ENCODE assay signal across 1 cellular context in genomic region chr10:77291596-77292505, GRCh38.
TF ChIP-seq lines count a peak whose summit lies in the region.

No MANE protein-coding gene starts in this region.

TF ChIP-seq in GM23338, 12 proteins besides CTCF, POLR2A, EP300 and RAD21 (continued from another document):
- TF ChIP-seq, protein P1, sequence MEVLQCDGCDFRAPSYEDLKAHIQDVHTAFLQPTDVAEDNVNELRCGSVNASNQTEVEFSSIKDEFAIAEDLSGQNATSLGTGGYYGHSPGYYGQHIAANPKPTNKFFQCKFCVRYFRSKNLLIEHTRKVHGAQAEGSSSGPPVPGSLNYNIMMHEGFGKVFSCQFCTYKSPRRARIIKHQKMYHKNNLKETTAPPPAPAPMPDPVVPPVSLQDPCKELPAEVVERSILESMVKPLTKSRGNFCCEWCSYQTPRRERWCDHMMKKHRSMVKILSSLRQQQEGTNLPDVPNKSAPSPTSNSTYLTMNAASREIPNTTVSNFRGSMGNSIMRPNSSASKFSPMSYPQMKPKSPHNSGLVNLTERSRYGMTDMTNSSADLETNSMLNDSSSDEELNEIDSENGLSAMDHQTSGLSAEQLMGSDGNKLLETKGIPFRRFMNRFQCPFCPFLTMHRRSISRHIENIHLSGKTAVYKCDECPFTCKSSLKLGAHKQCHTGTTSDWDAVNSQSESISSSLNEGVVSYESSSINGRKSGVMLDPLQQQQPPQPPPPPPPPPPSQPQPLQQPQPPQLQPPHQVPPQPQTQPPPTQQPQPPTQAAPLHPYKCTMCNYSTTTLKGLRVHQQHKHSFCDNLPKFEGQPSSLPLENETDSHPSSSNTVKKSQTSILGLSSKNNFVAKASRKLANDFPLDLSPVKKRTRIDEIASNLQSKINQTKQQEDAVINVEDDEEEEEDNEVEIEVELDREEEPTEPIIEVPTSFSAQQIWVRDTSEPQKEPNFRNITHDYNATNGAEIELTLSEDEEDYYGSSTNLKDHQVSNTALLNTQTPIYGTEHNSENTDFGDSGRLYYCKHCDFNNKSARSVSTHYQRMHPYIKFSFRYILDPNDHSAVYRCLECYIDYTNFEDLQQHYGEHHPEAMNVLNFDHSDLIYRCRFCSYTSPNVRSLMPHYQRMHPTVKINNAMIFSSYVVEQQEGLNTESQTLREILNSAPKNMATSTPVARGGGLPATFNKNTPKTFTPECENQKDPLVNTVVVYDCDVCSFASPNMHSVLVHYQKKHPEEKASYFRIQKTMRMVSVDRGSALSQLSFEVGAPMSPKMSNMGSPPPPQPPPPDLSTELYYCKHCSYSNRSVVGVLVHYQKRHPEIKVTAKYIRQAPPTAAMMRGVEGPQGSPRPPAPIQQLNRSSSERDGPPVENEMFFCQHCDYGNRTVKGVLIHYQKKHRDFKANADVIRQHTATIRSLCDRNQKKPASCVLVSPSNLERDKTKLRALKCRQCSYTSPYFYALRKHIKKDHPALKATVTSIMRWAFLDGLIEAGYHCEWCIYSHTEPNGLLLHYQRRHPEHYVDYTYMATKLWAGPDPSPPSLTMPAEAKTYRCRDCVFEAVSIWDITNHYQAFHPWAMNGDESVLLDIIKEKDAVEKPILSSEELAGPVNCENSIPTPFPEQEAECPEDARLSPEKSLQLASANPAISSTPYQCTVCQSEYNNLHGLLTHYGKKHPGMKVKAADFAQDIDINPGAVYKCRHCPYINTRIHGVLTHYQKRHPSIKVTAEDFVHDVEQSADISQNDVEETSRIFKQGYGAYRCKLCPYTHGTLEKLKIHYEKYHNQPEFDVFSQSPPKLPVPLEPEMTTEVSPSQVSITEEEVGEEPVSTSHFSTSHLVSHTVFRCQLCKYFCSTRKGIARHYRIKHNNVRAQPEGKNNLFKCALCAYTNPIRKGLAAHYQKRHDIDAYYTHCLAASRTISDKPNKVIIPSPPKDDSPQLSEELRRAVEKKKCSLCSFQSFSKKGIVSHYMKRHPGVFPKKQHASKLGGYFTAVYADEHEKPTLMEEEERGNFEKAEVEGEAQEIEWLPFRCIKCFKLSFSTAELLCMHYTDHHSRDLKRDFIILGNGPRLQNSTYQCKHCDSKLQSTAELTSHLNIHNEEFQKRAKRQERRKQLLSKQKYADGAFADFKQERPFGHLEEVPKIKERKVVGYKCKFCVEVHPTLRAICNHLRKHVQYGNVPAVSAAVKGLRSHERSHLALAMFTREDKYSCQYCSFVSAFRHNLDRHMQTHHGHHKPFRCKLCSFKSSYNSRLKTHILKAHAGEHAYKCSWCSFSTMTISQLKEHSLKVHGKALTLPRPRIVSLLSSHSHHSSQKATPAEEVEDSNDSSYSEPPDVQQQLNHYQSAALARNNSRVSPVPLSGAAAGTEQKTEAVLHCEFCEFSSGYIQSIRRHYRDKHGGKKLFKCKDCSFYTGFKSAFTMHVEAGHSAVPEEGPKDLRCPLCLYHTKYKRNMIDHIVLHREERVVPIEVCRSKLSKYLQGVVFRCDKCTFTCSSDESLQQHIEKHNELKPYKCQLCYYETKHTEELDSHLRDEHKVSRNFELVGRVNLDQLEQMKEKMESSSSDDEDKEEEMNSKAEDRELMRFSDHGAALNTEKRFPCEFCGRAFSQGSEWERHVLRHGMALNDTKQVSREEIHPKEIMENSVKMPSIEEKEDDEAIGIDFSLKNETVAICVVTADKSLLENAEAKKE (CRISPR knock-in tag; IDR thresholded peaks at IDR 0.05), result no peak
- TF ChIP-seq EZH2phosphoT487 (IDR thresholded peaks at IDR 0.05; ENCODE audit: unreplicated experiment) (no peak), CREB1 (CRISPR knock-in tag; IDR thresholded peaks at IDR 0.05; ENCODE audit: low read depth) (no peak)
- TF ChIP-seq, protein P2, sequence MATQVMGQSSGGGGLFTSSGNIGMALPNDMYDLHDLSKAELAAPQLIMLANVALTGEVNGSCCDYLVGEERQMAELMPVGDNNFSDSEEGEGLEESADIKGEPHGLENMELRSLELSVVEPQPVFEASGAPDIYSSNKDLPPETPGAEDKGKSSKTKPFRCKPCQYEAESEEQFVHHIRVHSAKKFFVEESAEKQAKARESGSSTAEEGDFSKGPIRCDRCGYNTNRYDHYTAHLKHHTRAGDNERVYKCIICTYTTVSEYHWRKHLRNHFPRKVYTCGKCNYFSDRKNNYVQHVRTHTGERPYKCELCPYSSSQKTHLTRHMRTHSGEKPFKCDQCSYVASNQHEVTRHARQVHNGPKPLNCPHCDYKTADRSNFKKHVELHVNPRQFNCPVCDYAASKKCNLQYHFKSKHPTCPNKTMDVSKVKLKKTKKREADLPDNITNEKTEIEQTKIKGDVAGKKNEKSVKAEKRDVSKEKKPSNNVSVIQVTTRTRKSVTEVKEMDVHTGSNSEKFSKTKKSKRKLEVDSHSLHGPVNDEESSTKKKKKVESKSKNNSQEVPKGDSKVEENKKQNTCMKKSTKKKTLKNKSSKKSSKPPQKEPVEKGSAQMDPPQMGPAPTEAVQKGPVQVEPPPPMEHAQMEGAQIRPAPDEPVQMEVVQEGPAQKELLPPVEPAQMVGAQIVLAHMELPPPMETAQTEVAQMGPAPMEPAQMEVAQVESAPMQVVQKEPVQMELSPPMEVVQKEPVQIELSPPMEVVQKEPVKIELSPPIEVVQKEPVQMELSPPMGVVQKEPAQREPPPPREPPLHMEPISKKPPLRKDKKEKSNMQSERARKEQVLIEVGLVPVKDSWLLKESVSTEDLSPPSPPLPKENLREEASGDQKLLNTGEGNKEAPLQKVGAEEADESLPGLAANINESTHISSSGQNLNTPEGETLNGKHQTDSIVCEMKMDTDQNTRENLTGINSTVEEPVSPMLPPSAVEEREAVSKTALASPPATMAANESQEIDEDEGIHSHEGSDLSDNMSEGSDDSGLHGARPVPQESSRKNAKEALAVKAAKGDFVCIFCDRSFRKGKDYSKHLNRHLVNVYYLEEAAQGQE (IDR thresholded peaks at IDR 0.05; ENCODE audit: unreplicated experiment), result no peak
